ENCODE assay signal across 1 cellular context in genomic region chr14:64572721-64573508, GRCh38.
TF ChIP-seq lines count a peak whose summit lies in the region.

No MANE protein-coding gene starts in this region.

TF ChIP-seq in A549, 52 proteins besides CTCF, POLR2A, EP300 and RAD21 (continued from another document):
- TF ChIP-seq REST (IDR thresholded peaks at IDR 0.05) (no peak), ZSCAN20 (CRISPR knock-in tag; IDR thresholded peaks at IDR 0.05) (no peak), NR3C1 (IDR thresholded peaks at IDR 0.05) (no peak), CHD4 (IDR thresholded peaks at IDR 0.05; ENCODE audit: borderline replicate concordance) (no peak), ZNF302 (CRISPR knock-in tag; IDR thresholded peaks at IDR 0.05) (no peak), KDM1A (IDR thresholded peaks at IDR 0.05; ENCODE audit: low read depth) (no peak), HES2 (IDR thresholded peaks at IDR 0.05) (no peak)
